ENCODE assay signal across 23 cellular contexts in the genomic region with DNA sequence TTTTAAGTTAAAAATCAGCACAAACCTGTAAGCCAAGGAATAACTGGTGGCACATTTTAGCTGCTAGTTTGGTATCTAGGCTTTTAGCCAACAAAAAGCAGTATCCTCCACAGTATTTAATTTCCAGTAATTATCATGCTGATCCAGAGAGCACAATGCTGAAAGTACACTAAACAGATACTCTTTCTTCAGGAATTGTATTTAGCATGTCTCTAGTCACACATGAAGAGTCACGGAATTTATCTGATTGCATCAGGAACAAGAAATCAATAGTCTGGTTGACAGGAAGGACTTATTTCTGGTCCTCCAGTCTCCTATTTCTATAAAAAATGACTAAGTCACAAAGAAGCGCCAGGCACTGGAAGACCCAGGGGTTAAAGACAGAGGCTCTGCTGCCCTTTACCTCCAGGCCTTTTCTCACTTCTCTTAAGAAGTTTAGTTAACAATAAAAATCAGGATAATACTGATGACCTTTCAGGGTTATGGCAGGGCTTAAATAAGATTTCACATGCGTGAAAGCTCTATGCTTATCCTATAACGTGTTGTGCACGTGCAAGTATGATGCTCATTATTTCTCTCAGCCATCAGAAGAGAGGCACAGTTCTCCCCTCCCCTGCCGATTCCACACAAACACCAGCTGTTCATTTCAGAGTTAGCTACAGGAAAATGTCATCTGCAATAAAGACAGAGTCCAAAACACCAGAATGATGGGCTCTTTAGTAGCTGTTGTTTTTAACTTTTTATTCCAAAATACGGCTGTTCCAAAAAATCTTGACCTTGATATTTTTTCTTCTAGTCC. TPM values are rescaled to one million over a fixed set of nuclear protein-coding genes. Genes with fewer than 3 reads are reported as not detected.
DNase-seq lines count a peak whose midpoint lies in the region; ATAC-seq, FAIRE-seq and TF ChIP-seq lines count a peak whose summit lies in the region.
"Had no signal": no experiment of that assay in that cellular context is flagged by ENCODE, and none has a peak within 500 bp of the region (broad histone marks: within the 10 kb centered on the region; RNA-seq: fewer than 3 reads in every experiment).

No MANE protein-coding gene starts in this region.

- intact Hi-C loops in left ventricle myocardium inferior (cut with micrococcal nuclease), result no loop called here
- intact Hi-C loops in heart left ventricle (cut with DNase I), result no loop called here
- intact Hi-C loops in vagina (cut with DNase I), result no loop called here

- H3F3A ChIP-seq in SK-N-SH (replicated peaks; ENCODE audit: insufficient read depth), result no peaks in the 10 kb centered on the region

- no peak for TF ChIP-seq RAD21 in SK-N-SH (IDR thresholded peaks at IDR 0.05; ENCODE audit: low read length)

- H3K9me2 ChIP-seq in SK-N-SH, result no peaks in the 10 kb centered on the region

- no peak overlapping the region for H3K4me2 ChIP-seq in SK-N-SH

- H3K4me3 ChIP-seq in left ventricle myocardium inferior (no peak overlapping the region), heart left ventricle (no peak overlapping the region), SK-N-SH (ENCODE audit: low read depth in 2 of 2, low read length in 1 of 2) (no peak overlapping the region), vagina (no peak overlapping the region)
- H3K4me3 ChIP-seq: upper lobe of right lung had no signal

- H3K4me1 ChIP-seq in left ventricle myocardium inferior (peaks cover 33% of the 10 kb centered on the region), heart left ventricle (peaks cover 0 to 25% (median 15%) of the 10 kb centered on the region in 12 donors), SK-N-SH (ENCODE audit: control insufficient read depth in 1 of 2, insufficient read depth in 2 of 2, low read depth in 1 of 2, low read length in 1 of 2) (peaks cover 5 to 21% of the 10 kb centered on the region in 2 experiments; a peak in 2 of 4 replicates), vagina (peaks cover 5% of the 10 kb centered on the region)
- H3K4me1 ChIP-seq: Caco-2, upper lobe of right lung had no signal

- no peak overlapping the region for H3K9ac ChIP-seq in SK-N-SH

- TF ChIP-seq POLR2A in heart left ventricle (IDR thresholded peaks at IDR 0.05) (no peak), vagina (IDR thresholded peaks at IDR 0.05) (no peak)

- TF ChIP-seq CTCF in left ventricle myocardium inferior (IDR thresholded peaks at IDR 0.05; ENCODE audit: borderline replicate concordance) (no peak), heart left ventricle (IDR thresholded peaks at IDR 0.05) (no peak), SK-N-SH (IDR thresholded peaks at IDR 0.05) (no peak), vagina (IDR thresholded peaks at IDR 0.05) (no peak)

- H4K20me1 ChIP-seq in SK-N-SH (ENCODE audit: insufficient read depth), result no peaks in the 10 kb centered on the region

- 62 to 77% (median 71%) methylated on average over 7 of the region's 7 CpGs for WGBS in heart left ventricle, 4 donors
- WGBS in SK-N-SH (ENCODE audit: low lambda C conversion rate), result 77% methylated on average over 7 of the region's 7 CpGs

- H3K27ac ChIP-seq in left ventricle myocardium inferior (replicated peaks), result peak overlapping the region; percentile 36
- H3K27ac ChIP-seq in heart left ventricle, result peak overlapping the region in 5 of 12 donors; percentile 14 to 37 (median 21)
- peak overlapping the region in 1 of 2 experiments; percentile 43; a peak in 1 of 4 replicates for H3K27ac ChIP-seq in SK-N-SH (ENCODE audit: low read depth in 2 of 2, low read length in 1 of 2)
- peak overlapping the region; percentile 30 for H3K27ac ChIP-seq in vagina
- H3K27ac ChIP-seq: upper lobe of right lung had no signal

- H2AFZ ChIP-seq in SK-N-SH (ENCODE audit: low read depth), result no peak overlapping the region

- no peaks in the 10 kb centered on the region for H3K79me2 ChIP-seq in SK-N-SH (ENCODE audit: insufficient read depth)

- H3K9me3 ChIP-seq in left ventricle myocardium inferior (replicated peaks) (no peaks in the 10 kb centered on the region), heart left ventricle (no peaks in the 10 kb centered on the region), SK-N-SH (no peaks in the 10 kb centered on the region), vagina (no peaks in the 10 kb centered on the region)
- H3K9me3 ChIP-seq: Caco-2, upper lobe of right lung had no signal

- peak in 1 of 2 experiments; percentile 46; a peak in 1 of 4 replicates for TF ChIP-seq EP300 in SK-N-SH (IDR thresholded peaks at IDR 0.05; ENCODE audit: borderline replicate concordance in 1 of 2, low read depth in 1 of 2, low read length in 1 of 2)

- no peak for DNase-seq in left ventricle myocardium inferior
- no peak for DNase-seq in heart left ventricle
- DNase-seq in SK-N-SH, result peak; percentile 12
- DNase-seq in vagina (ENCODE audit: extremely low spot score in 2 of 2), result no peak
- no peak for DNase-seq in NCI-H1105 (lab: John Stamatoyannopoulos, UW)
- DNase-seq in glomerular visceral epithelial cell (ENCODE audit: extremely low spot score), result no peak
- no peak for DNase-seq in cerebellar nuclear complex (lab: John Stamatoyannopoulos, UW)
- DNase-seq: 8988T; activated CD4-positive, alpha-beta memory T cell treated with anti-CD3 and anti-CD28 coated beads for 36 hours; activated T-cell treated with anti-CD3 and anti-CD28 coated beads for 4 hours; Caco-2; central memory CD4-positive, alpha-beta T cell; effector memory CD8-positive, alpha-beta T cell; mammary epithelial cell; naive thymus-derived CD4-positive, alpha-beta T cell; NCI-H1436; NCI-H526 treated with DMSO at 0.1 percent for 48 hours; OCI-M1; SHP77 treated with DMSO at 0.1 percent for 48 hours; stimulated activated CD4-positive, alpha-beta T cell treated with anti-CD3 and anti-CD28 coated beads, Interleukin-2, amount 100 ng/mL, for 24 hours; upper lobe of right lung had no signal

- no peak for ATAC-seq in heart left ventricle
- ATAC-seq: effector memory CD8-positive, alpha-beta T cell; naive thymus-derived CD4-positive, alpha-beta T cell; upper lobe of right lung had no signal

- H3K27me3 ChIP-seq in left ventricle myocardium inferior (ENCODE audit: low read depth), result no peaks in the 10 kb centered on the region
- H3K27me3 ChIP-seq in heart left ventricle, result no peaks in the 10 kb centered on the region
- H3K27me3 ChIP-seq in SK-N-SH (ENCODE audit: insufficient read depth), result no peaks in the 10 kb centered on the region
- no peaks in the 10 kb centered on the region for H3K27me3 ChIP-seq in vagina
- H3K27me3 ChIP-seq: upper lobe of right lung had no signal

- CTCF ChIA-PET in SK-N-SH (lab: Yijun Ruan, JAX), result interaction anchor here (0.6 to 1.2 kb wide), 3 partner anchors 11 to 36 kb away, joined by 3 to 4 read pairs (median 3); a partner anchor contains a TSS

- H3K36me3 ChIP-seq in left ventricle myocardium inferior (no peaks in the 10 kb centered on the region), heart left ventricle (no peaks in the 10 kb centered on the region), SK-N-SH (replicated peaks in 1 of 2; ENCODE audit: control insufficient read depth in 1 of 2, insufficient read depth in 2 of 2, low read length in 1 of 2) (no peaks in the 10 kb centered on the region), vagina (no peaks in the 10 kb centered on the region)
- H3K36me3 ChIP-seq: upper lobe of right lung had no signal

- POLR2A ChIA-PET in SK-N-SH (lab: Yijun Ruan, JAX), result no interaction called here

- FAIRE-seq in islet of Langerhans (lab: Jason Lieb, UNC), result peak; percentile 65
- FAIRE-seq: H1 had no signal

TF ChIP-seq in SK-N-SH, 30 proteins besides CTCF, POLR2A, EP300 and RAD21:
- no peak for TF ChIP-seq POLR2AphosphoS5 (IDR thresholded peaks at IDR 0.05; ENCODE audit: low read depth, low read length)
- TF ChIP-seq RCOR1 (IDR thresholded peaks at IDR 0.05; ENCODE audit: low read length), result peak; percentile 91
- no peak for TF ChIP-seq FOXJ3 (CRISPR knock-in tag; IDR thresholded peaks at IDR 0.05)
- TF ChIP-seq CHD2 (IDR thresholded peaks at IDR 0.05; ENCODE audit: low read length, partially characterized antibody), result peak; percentile 18
- TF ChIP-seq, protein P1, sequence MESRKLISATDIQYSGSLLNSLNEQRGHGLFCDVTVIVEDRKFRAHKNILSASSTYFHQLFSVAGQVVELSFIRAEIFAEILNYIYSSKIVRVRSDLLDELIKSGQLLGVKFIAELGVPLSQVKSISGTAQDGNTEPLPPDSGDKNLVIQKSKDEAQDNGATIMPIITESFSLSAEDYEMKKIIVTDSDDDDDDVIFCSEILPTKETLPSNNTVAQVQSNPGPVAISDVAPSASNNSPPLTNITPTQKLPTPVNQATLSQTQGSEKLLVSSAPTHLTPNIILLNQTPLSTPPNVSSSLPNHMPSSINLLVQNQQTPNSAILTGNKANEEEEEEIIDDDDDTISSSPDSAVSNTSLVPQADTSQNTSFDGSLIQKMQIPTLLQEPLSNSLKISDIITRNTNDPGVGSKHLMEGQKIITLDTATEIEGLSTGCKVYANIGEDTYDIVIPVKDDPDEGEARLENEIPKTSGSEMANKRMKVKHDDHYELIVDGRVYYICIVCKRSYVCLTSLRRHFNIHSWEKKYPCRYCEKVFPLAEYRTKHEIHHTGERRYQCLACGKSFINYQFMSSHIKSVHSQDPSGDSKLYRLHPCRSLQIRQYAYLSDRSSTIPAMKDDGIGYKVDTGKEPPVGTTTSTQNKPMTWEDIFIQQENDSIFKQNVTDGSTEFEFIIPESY (IDR thresholded peaks at IDR 0.05; ENCODE audit: borderline replicate concordance, low read depth), result no peak
- no peak for TF ChIP-seq GABPA (IDR thresholded peaks at IDR 0.05; ENCODE audit: low read depth)
- TF ChIP-seq GATA2 (CRISPR knock-in tag; IDR thresholded peaks at IDR 0.05), result peak; percentile 69

RNA-seq across cellular contexts. Expression of a gene that starts 36.8 kb away (rescaled TPM):
- total RNA-seq in left ventricle myocardium inferior (0.41 TPM), heart left ventricle (1 to 10 TPM in 3 of 9 donors, under 1 TPM in 6; 0.19 to 1.8 (median 0.45) TPM), vagina (not detected)
- polyA plus RNA-seq in heart left ventricle (under 1 TPM; 0.21 to 0.30 TPM), SK-N-SH (2012; rRNA removed) (0.61 and 0.78 TPM in 2 replicates)
- polyA plus RNA-seq in SK-N-SH (2012; cell fraction: cytosol; rRNA removed), result 0.70 and 1.00 TPM in 2 replicates
- polyA plus RNA-seq in SK-N-SH (2012; cell fraction: nucleus; rRNA removed), result 0.39 and 0.49 TPM in 2 replicates
- total RNA-seq: Caco-2 had no signal
- polyA plus RNA-seq: naive thymus-derived CD4-positive, alpha-beta T cell had no signal

RNA-seq across cellular contexts. Expression of a gene that starts 46.5 kb away (rescaled TPM):
- total RNA-seq in left ventricle myocardium inferior (21.6 TPM), heart left ventricle (10 to 100 TPM; 17.1 to 39.8 (median 24.3) TPM), vagina (24.1 TPM)
- polyA plus RNA-seq in heart left ventricle (10 to 100 TPM in 1 of 2 donors, 1 to 10 TPM in 1; 5.0 to 11.3 TPM), SK-N-SH (2012; rRNA removed) (26.0 and 28.8 TPM in 2 replicates)
- polyA plus RNA-seq in SK-N-SH (2012; cell fraction: cytosol; rRNA removed), result 28.1 and 30.1 TPM in 2 replicates
- polyA plus RNA-seq in SK-N-SH (2012; cell fraction: nucleus; rRNA removed), result 16.4 and 37.6 TPM in 2 replicates
